27 cellular contexts compared by ENCODE assay signal in genomic region chr20:16666272-16666671, GRCh38.
DNase-seq lines count a peak whose midpoint lies in the region; ATAC-seq and TF ChIP-seq lines count a peak whose summit lies in the region.
"Had no signal": no experiment of that assay in that cellular context is flagged by ENCODE, and none has a peak within 500 bp of the region (broad histone marks: within the 10 kb centered on the region; RNA-seq: fewer than 3 reads in every experiment).

No MANE protein-coding gene starts in this region.

- H3K4me3 ChIP-seq in GM06990 (replicated peaks; ENCODE audit: low read depth, low read length) (no peak overlapping the region), choroid plexus epithelial cell (ENCODE audit: low read depth, low read length) (no peak overlapping the region), neural cell (ENCODE audit: low read length) (no peak overlapping the region)
- H3K4me3 ChIP-seq: body of pancreas, lung, MG63, skin epidermis had no signal

- DNase-seq in GM06990 (ENCODE audit: extremely low read depth, insufficient read length) (no peak), choroid plexus epithelial cell (ENCODE audit: low read depth) (no peak), pons (ENCODE audit: low spot score) (no peak), activated gamma-delta T cell (lab: John Stamatoyannopoulos, UW) (no peak)
- no peak for DNase-seq in effector memory CD8-positive, alpha-beta T cell
- DNase-seq: activated CD4-positive, alpha-beta T cell treated with anti-CD3 and anti-CD28 coated beads for 1 hour; activated naive CD8-positive, alpha-beta T cell treated with anti-CD3 and anti-CD28 coated beads, Interleukin-2, amount 10 ng/mL, durations not matched to agents 7 days and 5 days; body of pancreas; C1 segment of cervical spinal cord; DMS79; GOT3; head of caudate nucleus; MG63; naive B cell; NCI-H2029 treated with DMSO at 0.1 percent for 48 hours; NCI-H510A treated with DMSO at 0.1 percent for 48 hours; OCI-M1; posterior cingulate gyrus; stimulated activated CD4-positive, alpha-beta T cell treated with anti-CD3 and anti-CD28 coated beads, Interleukin-4, amount 100 ng/mL, for 4 hours; substantia nigra; T-helper 9 cell had no signal

- TF ChIP-seq RAD21 in neural cell (conservative IDR thresholded peaks at IDR 0.05): no peak

- no peak overlapping the region for H2AFZ ChIP-seq in neural cell (ENCODE audit: low read depth, low read length)

- H4K20me1 ChIP-seq in neural cell (ENCODE audit: insufficient read depth): no peaks in the 10 kb centered on the region

- H3K27ac ChIP-seq in neural cell (ENCODE audit: low read length): no peak overlapping the region
- H3K27ac ChIP-seq: body of pancreas, skin epidermis had no signal

- TF ChIP-seq EP300 in neural cell (conservative IDR thresholded peaks at IDR 0.05; ENCODE audit: poor library complexity, severe bottlenecking): no peak

- H3K9me3 Mint-ChIP-seq in effector memory CD8-positive, alpha-beta T cell: no peaks in the 10 kb centered on the region
- H3K9me3 Mint-ChIP-seq: activated naive CD8-positive, alpha-beta T cell treated with anti-CD3 and anti-CD28 coated beads, Interleukin-2, amount 10 ng/mL, durations not matched to agents 7 days and 5 days had no signal

- H3K36me3 Mint-ChIP-seq in effector memory CD8-positive, alpha-beta T cell (ENCODE audit: insufficient read depth): no peaks in the 10 kb centered on the region
- H3K36me3 Mint-ChIP-seq: activated naive CD8-positive, alpha-beta T cell treated with anti-CD3 and anti-CD28 coated beads, Interleukin-2, amount 10 ng/mL, durations not matched to agents 7 days and 5 days had no signal

- H3K27me3 Mint-ChIP-seq in effector memory CD8-positive, alpha-beta T cell: peaks cover 26 to 30% of the 10 kb centered on the region in 2 donors
- H3K27me3 Mint-ChIP-seq: dendritic cell treated with granulocyte-macrophage colony-stimulating factor and Interleukin-4, amounts not matched to agents 40 ng/mL and 50 ng/mL, for 4 days had no signal

- TF ChIP-seq CTCF in GM06990 (IDR thresholded peaks at IDR 0.05; ENCODE audit: insufficient read depth, low read length, poor library complexity, severe bottlenecking) (peak; percentile 16), LNCAP (IDR thresholded peaks at IDR 0.05) (peak; percentile 33; the same call in 1 of the 2 replicates), choroid plexus epithelial cell (conservative IDR thresholded peaks at IDR 0.05; ENCODE audit: low read depth, low read length) (peak; percentile 19), neural cell (IDR thresholded peaks at IDR 0.05; ENCODE audit: poor library complexity, severe bottlenecking) (peak; percentile 13)

- H3K4me1 Mint-ChIP-seq in effector memory CD8-positive, alpha-beta T cell (ENCODE audit: low read depth in 2 of 2): no peaks in the 10 kb centered on the region
- H3K4me1 Mint-ChIP-seq: activated naive CD8-positive, alpha-beta T cell treated with anti-CD3 and anti-CD28 coated beads, Interleukin-2, amount 10 ng/mL, durations not matched to agents 7 days and 5 days; naive B cell had no signal

- ATAC-seq in effector memory CD8-positive, alpha-beta T cell (replicated peaks): no peak
- ATAC-seq: body of pancreas, HepG2 had no signal

- no peaks in the 10 kb centered on the region for H3K9me3 ChIP-seq in neural cell (ENCODE audit: low read length)
- H3K9me3 ChIP-seq: body of pancreas, MG63 had no signal

- no peaks in the 10 kb centered on the region for H3K27me3 ChIP-seq in GM06990 (replicated peaks; ENCODE audit: control insufficient read depth, insufficient read depth, low read length)
- H3K27me3 ChIP-seq in neural cell (ENCODE audit: insufficient read depth, low read depth, low read length): no peaks in the 10 kb centered on the region
- H3K27me3 ChIP-seq: body of pancreas, MG63 had no signal

- H3K9ac ChIP-seq in neural cell (ENCODE audit: low read length): no peak overlapping the region

- H3K4me3 Mint-ChIP-seq in effector memory CD8-positive, alpha-beta T cell: no peak overlapping the region
- H3K4me3 Mint-ChIP-seq: activated naive CD8-positive, alpha-beta T cell treated with anti-CD3 and anti-CD28 coated beads, Interleukin-2, amount 10 ng/mL, durations not matched to agents 7 days and 5 days; dendritic cell treated with granulocyte-macrophage colony-stimulating factor and Interleukin-4, amounts not matched to agents 40 ng/mL and 50 ng/mL, for 4 days; naive B cell had no signal

- H3K4me2 ChIP-seq in neural cell (ENCODE audit: low read length): no peak overlapping the region

- no peaks in the 10 kb centered on the region for H3K9me2 ChIP-seq in neural cell (ENCODE audit: insufficient read depth, low read length)

- no peaks in the 10 kb centered on the region for H3K79me2 ChIP-seq in neural cell (replicated peaks; ENCODE audit: insufficient read depth, low read length)

- H3F3A ChIP-seq in neural cell (ENCODE audit: insufficient read depth, low read length, poor library complexity, severe bottlenecking): no peaks in the 10 kb centered on the region

- H3K36me3 ChIP-seq in GM06990 (ENCODE audit: control insufficient read depth, insufficient read depth, low read length) (no peaks in the 10 kb centered on the region), neural cell (ENCODE audit: insufficient read depth, low read length) (no peaks in the 10 kb centered on the region)
- H3K36me3 ChIP-seq: MG63 had no signal

- no peak overlapping the region for H3K27ac Mint-ChIP-seq in effector memory CD8-positive, alpha-beta T cell
- H3K27ac Mint-ChIP-seq: activated naive CD8-positive, alpha-beta T cell treated with anti-CD3 and anti-CD28 coated beads, Interleukin-2, amount 10 ng/mL, durations not matched to agents 7 days and 5 days; dendritic cell treated with granulocyte-macrophage colony-stimulating factor and Interleukin-4, amounts not matched to agents 40 ng/mL and 50 ng/mL, for 4 days; naive B cell had no signal

TF ChIP-seq in neural cell, 6 proteins besides CTCF, POLR2A, EP300 and RAD21:
- TF ChIP-seq EZH2 (IDR thresholded peaks at IDR 0.05; ENCODE audit: borderline replicate concordance, insufficient read depth, low read length, poor library complexity, severe bottlenecking): no peak
- no peak for TF ChIP-seq MXI1 (conservative IDR thresholded peaks at IDR 0.05; ENCODE audit: poor library complexity, severe bottlenecking)
- no peak for TF ChIP-seq SMC3 (conservative IDR thresholded peaks at IDR 0.05; ENCODE audit: poor library complexity)
- TF ChIP-seq POLR2AphosphoS5 (IDR thresholded peaks at IDR 0.05): no peak
- TF ChIP-seq TAF1 (IDR thresholded peaks at IDR 0.05; ENCODE audit: low read depth): no peak
- TF ChIP-seq REST (IDR thresholded peaks at IDR 0.05; ENCODE audit: borderline replicate concordance): no peak
